Comparison of ENCODE assay signal across 26 cellular contexts in the genomic region with DNA sequence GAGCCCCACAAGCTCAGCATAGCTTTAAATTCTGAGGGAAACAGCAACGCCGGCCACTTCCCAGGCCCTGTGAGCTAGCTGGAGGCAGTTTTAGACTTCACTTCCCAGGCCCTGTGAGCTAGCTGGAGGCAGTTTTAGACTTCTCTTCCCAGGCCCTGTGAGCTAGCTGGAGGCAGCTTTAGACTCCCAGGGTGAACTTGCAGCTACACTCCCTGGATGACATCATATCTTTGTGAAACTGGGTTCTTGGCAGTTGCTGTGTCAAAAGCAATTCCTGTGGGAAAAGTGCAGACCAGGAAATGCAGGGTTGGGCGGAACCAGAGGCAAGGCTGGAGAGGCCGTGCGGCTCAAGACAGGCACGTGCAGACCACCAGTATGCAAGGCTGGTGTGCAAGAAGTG. TPM values are rescaled to one million over a fixed set of nuclear protein-coding genes. Genes with fewer than 3 reads are reported as not detected.
DNase-seq lines count a peak whose midpoint lies in the region; FAIRE-seq and TF ChIP-seq lines count a peak whose summit lies in the region.
"Had no signal": no experiment of that assay in that cellular context is flagged by ENCODE, and none has a peak within 500 bp of the region (broad histone marks: within the 10 kb centered on the region; RNA-seq: fewer than 3 reads in every experiment).

No MANE protein-coding gene starts in this region.

- H3K9ac ChIP-seq in HUES48 (ENCODE audit: low read depth, low read length) = no peak overlapping the region
- H3K9ac ChIP-seq in astrocyte (ENCODE audit: low read length) = no peak overlapping the region
- H3K9ac ChIP-seq in neural progenitor cell = no peak overlapping the region

- H3F3A ChIP-seq in neural progenitor cell (ENCODE audit: low read depth) = peaks cover 28% of the 10 kb centered on the region

- no peaks in the 10 kb centered on the region for H3K36me3 ChIP-seq in HUES48 (ENCODE audit: control insufficient read depth, insufficient read depth, low read length)
- H3K36me3 ChIP-seq in astrocyte (ENCODE audit: insufficient read depth, low read length) = no peaks in the 10 kb centered on the region
- no peaks in the 10 kb centered on the region for H3K36me3 ChIP-seq in neural progenitor cell
- no peaks in the 10 kb centered on the region for H3K36me3 ChIP-seq in HAP-1 (replicated peaks)
- H3K36me3 ChIP-seq: BE2C, cardiac muscle cell, MG63, spleen, tibial artery had no signal

- no peak for TF ChIP-seq CTCF in astrocyte (IDR thresholded peaks at IDR 0.05; ENCODE audit: insufficient read depth, low read depth, low read length)
- no peak for TF ChIP-seq CTCF in neural progenitor cell (IDR thresholded peaks at IDR 0.05)

- H3K27ac Mint-ChIP-seq in astrocyte (ENCODE audit: unreplicated experiment) = no peak overlapping the region
- peak overlapping the region; percentile 93 for H3K27ac Mint-ChIP-seq in neural progenitor cell
- H3K27ac Mint-ChIP-seq: dendritic cell treated with granulocyte-macrophage colony-stimulating factor and Interleukin-4, amounts not matched to agents 40 ng/mL and 50 ng/mL, for 4 days; stimulated activated naive CD8-positive, alpha-beta T cell treated with anti-CD3 and anti-CD28 coated beads, Interleukin-15, Interleukin-2, amounts not matched to agents 100 ng/mL and 50 ng/mL, for 24 hours had no signal

- H3K9me3 ChIP-seq in HUES48 (ENCODE audit: control insufficient read depth, insufficient read depth, low read length) (peaks cover 11% of the 10 kb centered on the region), astrocyte (ENCODE audit: insufficient read depth, low read depth, low read length) (no peaks in the 10 kb centered on the region), neural progenitor cell (ENCODE audit: low read depth) (peaks cover 12% of the 10 kb centered on the region), HAP-1 (no peaks in the 10 kb centered on the region)
- H3K9me3 ChIP-seq: BE2C, MG63 had no signal

- peaks cover 31% of the 10 kb centered on the region for H3K9me3 Mint-ChIP-seq in astrocyte (ENCODE audit: unreplicated experiment)
- peaks cover 22% of the 10 kb centered on the region for H3K9me3 Mint-ChIP-seq in neural progenitor cell

- peak; percentile 19 for DNase-seq in NCI-H146 (lab: John Stamatoyannopoulos, UW)
- DNase-seq in NCI-H146 treated with DMSO at 0.1 percent for 48 hours (lab: John Stamatoyannopoulos, UW; ENCODE audit: unreplicated experiment) = no peak
- no peak for DNase-seq in astrocyte (ENCODE audit: low read depth)
- DNase-seq in neural progenitor cell (ENCODE audit: low spot score) = no peak
- DNase-seq in HAP-1 (ENCODE audit: low spot score in 2 of 2) = no peak
- no peak for DNase-seq in 8988T
- DNase-seq in NK-92 (lab: John Stamatoyannopoulos, UW; ENCODE audit: unreplicated experiment) = no peak
- DNase-seq: activated CD4-positive, alpha-beta T cell treated with anti-CD3 and anti-CD28 coated beads, Interleukin-2, amount 50 U/mL, for 4 hours; activated effector memory CD4-positive, alpha-beta T cell treated with anti-CD3 and anti-CD28 coated beads, Interleukin-2, amount 50 U/mL, for 16 hours; BE2C; glutamatergic neuron; mesendoderm; MG63; NCI-H1436 treated with DMSO at 0.1 percent for 48 hours; NCI-H510A treated with DMSO at 0.1 percent for 48 hours; spleen; T-helper 9 cell had no signal

- peaks cover 2% of the 10 kb centered on the region for H3K36me3 Mint-ChIP-seq in astrocyte (ENCODE audit: low read depth, unreplicated experiment)
- H3K36me3 Mint-ChIP-seq in neural progenitor cell = peaks cover 12% of the 10 kb centered on the region

- H3K27me3 ChIP-seq in HUES48 (ENCODE audit: control insufficient read depth, insufficient read depth, low read length) (peaks cover 49% of the 10 kb centered on the region), astrocyte (ENCODE audit: insufficient read depth, low read length) (peaks cover 12% of the 10 kb centered on the region), neural progenitor cell (peaks cover 42% of the 10 kb centered on the region), HAP-1 (ENCODE audit: low read depth) (no peaks in the 10 kb centered on the region)
- H3K27me3 ChIP-seq: MG63 had no signal

- in situ Hi-C loops in HAP-1 (cut with MboI; ENCODE audit: low sequenced_read_pairs) = no loop called here

- no peaks in the 10 kb centered on the region for H4K20me1 ChIP-seq in astrocyte (ENCODE audit: insufficient read depth, low read length)
- H4K20me1 ChIP-seq in neural progenitor cell (ENCODE audit: low read depth) = no peaks in the 10 kb centered on the region

- no peak overlapping the region for H3K4me3 Mint-ChIP-seq in astrocyte (ENCODE audit: unreplicated experiment)
- no peak overlapping the region for H3K4me3 Mint-ChIP-seq in neural progenitor cell
- H3K4me3 Mint-ChIP-seq: dendritic cell treated with granulocyte-macrophage colony-stimulating factor and Interleukin-4, amounts not matched to agents 40 ng/mL and 50 ng/mL, for 4 days; stimulated activated naive CD8-positive, alpha-beta T cell treated with anti-CD3 and anti-CD28 coated beads, Interleukin-15, Interleukin-2, amounts not matched to agents 100 ng/mL and 50 ng/mL, for 24 hours had no signal

- FAIRE-seq in astrocyte (lab: Jason Lieb, UNC) = no peak
- FAIRE-seq: A204.1, H54 had no signal

- no peaks in the 10 kb centered on the region for H3K79me2 ChIP-seq in astrocyte (ENCODE audit: insufficient read depth, low read length)
- H3K79me2 ChIP-seq in neural progenitor cell (ENCODE audit: low read depth) = no peaks in the 10 kb centered on the region

- H3K27ac ChIP-seq in HUES48 (ENCODE audit: low read depth, low read length) (peak overlapping the region; percentile 59), astrocyte (ENCODE audit: low read depth, low read length) (no peak overlapping the region), neural progenitor cell (no peak overlapping the region)
- H3K27ac ChIP-seq: cardiac muscle cell, spleen, tibial artery had no signal

- H3K27me3 Mint-ChIP-seq in astrocyte (ENCODE audit: low read depth, unreplicated experiment) (peaks cover 40% of the 10 kb centered on the region), neural progenitor cell (ENCODE audit: insufficient read depth, low read depth) (peaks cover 14% of the 10 kb centered on the region)

- H3K4me1 Mint-ChIP-seq in astrocyte (ENCODE audit: low read depth, unreplicated experiment) = peaks cover 4% of the 10 kb centered on the region
- peaks cover 38% of the 10 kb centered on the region for H3K4me1 Mint-ChIP-seq in neural progenitor cell

- H2AFZ ChIP-seq in astrocyte (ENCODE audit: low read depth, low read length) (peak overlapping the region; percentile 18), neural progenitor cell (replicated peaks) (no peak overlapping the region)

- no peak overlapping the region for H3K4me2 ChIP-seq in astrocyte (ENCODE audit: low read length)
- H3K4me2 ChIP-seq in neural progenitor cell = no peak overlapping the region

- H3K4me3 ChIP-seq in HUES48 (ENCODE audit: low read depth, low read length) (no peak overlapping the region), astrocyte (ENCODE audit: insufficient read depth, low read depth, low read length) (no peak overlapping the region), neural progenitor cell (no peak overlapping the region), HAP-1 (no peak overlapping the region)
- H3K4me3 ChIP-seq: cardiac muscle cell, MG63, spleen, tibial artery had no signal

- H3K4me1 ChIP-seq in HUES48 (ENCODE audit: control insufficient read depth, insufficient read depth, low read length) (peaks cover 28% of the 10 kb centered on the region), astrocyte (ENCODE audit: insufficient read depth, low read length) (no peaks in the 10 kb centered on the region), neural progenitor cell (peaks cover 26% of the 10 kb centered on the region), HAP-1 (no peaks in the 10 kb centered on the region)
- H3K4me1 ChIP-seq: BE2C, spleen, tibial artery had no signal

RNA-seq across cellular contexts. Expression of a gene that starts 12.7 kb away (rescaled TPM):
- not detected in 2 replicates for total RNA-seq in astrocyte
- 3.3 and 4.7 TPM in 2 replicates for total RNA-seq in neural progenitor cell (ENCODE audit: low replicate concordance)
- total RNA-seq: cardiac muscle cell, omental fat pad, renal cortical epithelial cell, spleen had no signal
